ENCODE assay signal across 2 cellular contexts in the genomic region with DNA sequence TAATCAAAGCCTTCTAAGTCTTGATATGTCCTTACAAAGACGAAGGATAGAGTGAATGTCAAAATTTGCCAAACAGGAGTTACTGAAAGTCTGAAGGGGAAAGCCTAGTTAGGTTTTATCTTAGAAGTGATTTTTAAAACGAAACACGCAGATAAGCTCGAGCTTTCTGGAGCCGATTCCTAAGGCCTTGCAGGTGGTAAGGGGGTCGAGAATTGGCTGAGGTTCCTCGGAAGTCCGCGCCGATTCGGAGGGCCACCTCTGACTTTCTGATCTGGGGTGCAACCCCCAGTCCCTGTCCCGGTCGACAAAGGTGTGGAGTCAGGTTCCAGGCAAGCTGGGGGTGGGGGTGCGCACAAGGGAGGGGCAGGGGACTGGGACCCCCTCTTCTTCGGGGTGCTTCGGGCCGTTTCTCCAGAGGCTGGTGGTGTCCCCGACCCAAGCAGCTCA.
TF ChIP-seq lines count a peak whose summit lies in the region.

No MANE protein-coding gene starts in this region.

TF ChIP-seq in IMR-90, 13 proteins besides CTCF, POLR2A, EP300 and RAD21:
- TF ChIP-seq MXI1 (IDR thresholded peaks at IDR 0.05; ENCODE audit: borderline replicate concordance, low read depth, low read length) = no peak
- TF ChIP-seq NFE2L2 (IDR thresholded peaks at IDR 0.05; ENCODE audit: low read depth, low read length) = no peak
- no peak for TF ChIP-seq CHD1 (IDR thresholded peaks at IDR 0.05; ENCODE audit: low read depth, low read length)
- no peak for TF ChIP-seq RFX5 (IDR thresholded peaks at IDR 0.05; ENCODE audit: low read depth, low read length)
- TF ChIP-seq CEBPB (IDR thresholded peaks at IDR 0.05; ENCODE audit: low read depth, low read length) = no peak

TF ChIP-seq in HepG2, 621 proteins besides CTCF, POLR2A, EP300 and RAD21:
- TF ChIP-seq ERF (CRISPR knock-in tag; IDR thresholded peaks at IDR 0.05) (no peak), ZC3H13 (CRISPR knock-in tag; IDR thresholded peaks at IDR 0.05) (0 out of 2 replicates have a peak, but pooled peaks have one; percentile 20), DMAP1 (CRISPR knock-in tag; IDR thresholded peaks at IDR 0.05) (0 out of 2 replicates have a peak, but pooled peaks have one; percentile 1), PRPF4 (IDR thresholded peaks at IDR 0.05; ENCODE audit: low read depth, low read length, poor library complexity, severe bottlenecking) (no peak), ZNF772 (CRISPR knock-in tag; IDR thresholded peaks at IDR 0.05) (no peak), ZNF777 (CRISPR knock-in tag; IDR thresholded peaks at IDR 0.05) (no peak), STAG1 (CRISPR knock-in tag; IDR thresholded peaks at IDR 0.05) (no peak), NCOA1 (CRISPR knock-in tag; IDR thresholded peaks at IDR 0.05) (no peak), CHD4 (IDR thresholded peaks at IDR 0.05; ENCODE audit: borderline replicate concordance, low read length) (no peak), TEAD3 (CRISPR knock-in tag; optimal IDR thresholded peaks at IDR 0.05; ENCODE audit: borderline replicate concordance) (no peak), ZNF143 (CRISPR knock-in tag; IDR thresholded peaks at IDR 0.05) (no peak), HNRNPK (IDR thresholded peaks at IDR 0.05; ENCODE audit: low read depth, low read length, poor library complexity, severe bottlenecking) (no peak), FOXA3 (CRISPR knock-in tag; IDR thresholded peaks at IDR 0.05) (no peak), ASH2L (IDR thresholded peaks at IDR 0.05; ENCODE audit: insufficient read length, low read depth, low read length) (peak; percentile 60), MYC (CRISPR knock-in tag; IDR thresholded peaks at IDR 0.05; ENCODE audit: borderline replicate concordance) (no peak), CENPX (CRISPR knock-in tag; IDR thresholded peaks at IDR 0.05) (no peak), ARID2 (CRISPR knock-in tag; IDR thresholded peaks at IDR 0.05; ENCODE audit: borderline replicate concordance) (peak; percentile 44; the same call in 1 of the 2 replicates), ZNF430 (CRISPR knock-in tag; IDR thresholded peaks at IDR 0.05) (no peak), ZBTB38 (CRISPR knock-in tag; IDR thresholded peaks at IDR 0.05) (0 out of 2 replicates have a peak, but pooled peaks have one; percentile 17), GZF1 (CRISPR knock-in tag; IDR thresholded peaks at IDR 0.05) (no peak), CCDC6 (CRISPR knock-in tag; IDR thresholded peaks at IDR 0.05) (0 out of 2 replicates have a peak, but pooled peaks have one; percentile 63)
- TF ChIP-seq, protein P1, sequence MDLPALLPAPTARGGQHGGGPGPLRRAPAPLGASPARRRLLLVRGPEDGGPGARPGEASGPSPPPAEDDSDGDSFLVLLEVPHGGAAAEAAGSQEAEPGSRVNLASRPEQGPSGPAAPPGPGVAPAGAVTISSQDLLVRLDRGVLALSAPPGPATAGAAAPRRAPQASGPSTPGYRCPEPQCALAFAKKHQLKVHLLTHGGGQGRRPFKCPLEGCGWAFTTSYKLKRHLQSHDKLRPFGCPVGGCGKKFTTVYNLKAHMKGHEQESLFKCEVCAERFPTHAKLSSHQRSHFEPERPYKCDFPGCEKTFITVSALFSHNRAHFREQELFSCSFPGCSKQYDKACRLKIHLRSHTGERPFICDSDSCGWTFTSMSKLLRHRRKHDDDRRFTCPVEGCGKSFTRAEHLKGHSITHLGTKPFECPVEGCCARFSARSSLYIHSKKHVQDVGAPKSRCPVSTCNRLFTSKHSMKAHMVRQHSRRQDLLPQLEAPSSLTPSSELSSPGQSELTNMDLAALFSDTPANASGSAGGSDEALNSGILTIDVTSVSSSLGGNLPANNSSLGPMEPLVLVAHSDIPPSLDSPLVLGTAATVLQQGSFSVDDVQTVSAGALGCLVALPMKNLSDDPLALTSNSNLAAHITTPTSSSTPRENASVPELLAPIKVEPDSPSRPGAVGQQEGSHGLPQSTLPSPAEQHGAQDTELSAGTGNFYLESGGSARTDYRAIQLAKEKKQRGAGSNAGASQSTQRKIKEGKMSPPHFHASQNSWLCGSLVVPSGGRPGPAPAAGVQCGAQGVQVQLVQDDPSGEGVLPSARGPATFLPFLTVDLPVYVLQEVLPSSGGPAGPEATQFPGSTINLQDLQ (CRISPR knock-in tag; IDR thresholded peaks at IDR 0.05) = no peak
- TF ChIP-seq, protein P2, sequence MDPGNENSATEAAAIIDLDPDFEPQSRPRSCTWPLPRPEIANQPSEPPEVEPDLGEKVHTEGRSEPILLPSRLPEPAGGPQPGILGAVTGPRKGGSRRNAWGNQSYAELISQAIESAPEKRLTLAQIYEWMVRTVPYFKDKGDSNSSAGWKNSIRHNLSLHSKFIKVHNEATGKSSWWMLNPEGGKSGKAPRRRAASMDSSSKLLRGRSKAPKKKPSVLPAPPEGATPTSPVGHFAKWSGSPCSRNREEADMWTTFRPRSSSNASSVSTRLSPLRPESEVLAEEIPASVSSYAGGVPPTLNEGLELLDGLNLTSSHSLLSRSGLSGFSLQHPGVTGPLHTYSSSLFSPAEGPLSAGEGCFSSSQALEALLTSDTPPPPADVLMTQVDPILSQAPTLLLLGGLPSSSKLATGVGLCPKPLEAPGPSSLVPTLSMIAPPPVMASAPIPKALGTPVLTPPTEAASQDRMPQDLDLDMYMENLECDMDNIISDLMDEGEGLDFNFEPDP (CRISPR knock-in tag; conservative IDR thresholded peaks at IDR 0.05) = 0 out of 2 replicates have a peak, but pooled peaks have one; percentile 60
- TF ChIP-seq, protein P3, sequence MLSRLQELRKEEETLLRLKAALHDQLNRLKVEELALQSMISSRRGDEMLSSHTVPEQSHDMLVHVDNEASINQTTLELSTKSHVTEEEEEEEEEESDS (CRISPR knock-in tag; IDR thresholded peaks at IDR 0.05; ENCODE audit: borderline replicate concordance) = no peak
- TF ChIP-seq, protein P4, sequence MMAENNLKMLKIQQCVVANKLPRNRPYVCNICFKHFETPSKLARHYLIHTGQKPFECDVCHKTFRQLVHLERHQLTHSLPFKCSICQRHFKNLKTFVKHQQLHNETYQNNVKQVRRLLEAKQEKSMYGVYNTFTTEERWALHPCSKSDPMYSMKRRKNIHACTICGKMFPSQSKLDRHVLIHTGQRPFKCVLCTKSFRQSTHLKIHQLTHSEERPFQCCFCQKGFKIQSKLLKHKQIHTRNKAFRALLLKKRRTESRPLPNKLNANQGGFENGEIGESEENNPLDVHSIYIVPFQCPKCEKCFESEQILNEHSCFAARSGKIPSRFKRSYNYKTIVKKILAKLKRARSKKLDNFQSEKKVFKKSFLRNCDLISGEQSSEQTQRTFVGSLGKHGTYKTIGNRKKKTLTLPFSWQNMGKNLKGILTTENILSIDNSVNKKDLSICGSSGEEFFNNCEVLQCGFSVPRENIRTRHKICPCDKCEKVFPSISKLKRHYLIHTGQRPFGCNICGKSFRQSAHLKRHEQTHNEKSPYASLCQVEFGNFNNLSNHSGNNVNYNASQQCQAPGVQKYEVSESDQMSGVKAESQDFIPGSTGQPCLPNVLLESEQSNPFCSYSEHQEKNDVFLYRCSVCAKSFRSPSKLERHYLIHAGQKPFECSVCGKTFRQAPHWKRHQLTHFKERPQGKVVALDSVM (CRISPR knock-in tag; IDR thresholded peaks at IDR 0.05) = no peak
